16 cellular contexts compared by ENCODE assay signal in genomic region chr18:79334496-79335233, GRCh38.
DNase-seq lines count a peak whose midpoint lies in the region; ATAC-seq lines count a peak whose summit lies in the region.
"Had no signal": no experiment of that assay in that cellular context is flagged by ENCODE, and none has a peak within 500 bp of the region (broad histone marks: within the 10 kb centered on the region; RNA-seq: fewer than 3 reads in every experiment).

No MANE protein-coding gene starts in this region.

- no peak for DNase-seq in Right ventricle myocardium inferior (ENCODE audit: missing footprints)
- no peak for DNase-seq in cardiac septum (ENCODE audit: low spot score)
- no peak for DNase-seq in memory B cell (ENCODE audit: low spot score in 2 of 2)
- DNase-seq in stimulated activated naive CD8-positive, alpha-beta T cell treated with anti-CD3 and anti-CD28 coated beads, Interleukin-15, Interleukin-2, amounts not matched to agents 100 U/mL and 50 U/mL, for 24 hours = no peak
- no peak for DNase-seq in activated CD4-positive, alpha-beta T cell treated with anti-CD3 and anti-CD28 coated beads, Interleukin-2, amount 10 ng/mL, durations not matched to agents 24 days and 14 days
- DNase-seq in NOMO-1 (lab: John Stamatoyannopoulos, UW; ENCODE audit: unreplicated experiment in 2 of 2) = no peak
- no peak for DNase-seq in D341Med (ENCODE audit: low spot score)
- DNase-seq: 8988T; CD4-positive, alpha-beta memory T cell; DMS153; Karpas-422; NCI-H1694 treated with DMSO at 0.1 percent for 48 hours; NCI-H446; NCI-H526; PC-3; SHP77 had no signal

- peaks cover 6% of the 10 kb centered on the region for H3K9me3 Mint-ChIP-seq in memory B cell
- no peaks in the 10 kb centered on the region for H3K9me3 Mint-ChIP-seq in activated CD4-positive, alpha-beta T cell treated with anti-CD3 and anti-CD28 coated beads, Interleukin-2, amount 10 ng/mL, durations not matched to agents 24 days and 14 days
- H3K9me3 Mint-ChIP-seq: CD4-positive, alpha-beta memory T cell had no signal

- H3K27me3 Mint-ChIP-seq in memory B cell = no peaks in the 10 kb centered on the region
- no peaks in the 10 kb centered on the region for H3K27me3 Mint-ChIP-seq in activated CD4-positive, alpha-beta T cell treated with anti-CD3 and anti-CD28 coated beads, Interleukin-2, amount 10 ng/mL, durations not matched to agents 24 days and 14 days
- H3K27me3 Mint-ChIP-seq: CD4-positive, alpha-beta memory T cell had no signal

- peak; percentile 13 for ATAC-seq in Right ventricle myocardium inferior
- ATAC-seq in memory B cell (ENCODE audit: low read depth) = no peak
- ATAC-seq in stimulated activated naive CD8-positive, alpha-beta T cell treated with anti-CD3 and anti-CD28 coated beads, Interleukin-15, Interleukin-2, amounts not matched to agents 100 U/mL and 50 U/mL, for 24 hours = peak; percentile 28
- ATAC-seq: PC-3 had no signal

- intact Hi-C loops in Right ventricle myocardium inferior (cut with DNase I) (no loop called here), cardiac septum (cut with DNase I) (no loop called here)
- intact Hi-C loops in activated CD4-positive, alpha-beta T cell treated with anti-CD3 and anti-CD28 coated beads, Interleukin-2, amount 10 ng/mL, durations not matched to agents 24 days and 14 days (cut with micrococcal nuclease) = no loop called here

- H3K4me3 Mint-ChIP-seq in memory B cell = no peak overlapping the region
- no peak overlapping the region for H3K4me3 Mint-ChIP-seq in activated CD4-positive, alpha-beta T cell treated with anti-CD3 and anti-CD28 coated beads, Interleukin-2, amount 10 ng/mL, durations not matched to agents 24 days and 14 days
- H3K4me3 Mint-ChIP-seq: CD4-positive, alpha-beta memory T cell had no signal

- H3K27ac Mint-ChIP-seq in memory B cell = peak overlapping the region; percentile 41
- H3K27ac Mint-ChIP-seq in activated CD4-positive, alpha-beta T cell treated with anti-CD3 and anti-CD28 coated beads, Interleukin-2, amount 10 ng/mL, durations not matched to agents 24 days and 14 days = no peak overlapping the region

- peaks cover 7% of the 10 kb centered on the region for H3K4me1 Mint-ChIP-seq in memory B cell
- no peaks in the 10 kb centered on the region for H3K4me1 Mint-ChIP-seq in activated CD4-positive, alpha-beta T cell treated with anti-CD3 and anti-CD28 coated beads, Interleukin-2, amount 10 ng/mL, durations not matched to agents 24 days and 14 days

- H3K36me3 Mint-ChIP-seq in memory B cell = peaks cover 49% of the 10 kb centered on the region
- H3K36me3 Mint-ChIP-seq in activated CD4-positive, alpha-beta T cell treated with anti-CD3 and anti-CD28 coated beads, Interleukin-2, amount 10 ng/mL, durations not matched to agents 24 days and 14 days (ENCODE audit: low read depth) = peaks cover 9% of the 10 kb centered on the region
